Comparison of ENCODE assay signal across 34 cellular contexts in genomic region chr4:6079965-6080364, GRCh38.
"Had no signal": no experiment of that assay in that cellular context is flagged by ENCODE, and none has a peak within 500 bp of the region (broad histone marks: within the 10 kb centered on the region; RNA-seq: fewer than 3 reads in every experiment).

No MANE protein-coding gene starts in this region.

- H3K9me3 ChIP-seq: MG63, Peyer's patch had no signal

- H3K9me3 Mint-ChIP-seq: activated CD4-positive, alpha-beta memory T cell treated with anti-CD3 and anti-CD28 coated beads, Interleukin-2, amount 10 ng/mL, durations not matched to agents 7 days and 5 days; activated naive CD4-positive, alpha-beta T cell treated with anti-CD3 and anti-CD28 coated beads, Interleukin-2, amount 10 ng/mL, durations not matched to agents 7 days and 5 days; activated naive CD8-positive, alpha-beta T cell treated with anti-CD3 and anti-CD28 coated beads, Interleukin-2, amount 50 U/mL, for 24 hours; activated T-cell treated with anti-CD3 and anti-CD28 coated beads, Interleukin-2, amount 50 U/mL, for 24 hours; activated T-helper 2 cell treated with anti-CD3 and anti-CD28 coated beads, Interferon-gamma antibody, Interleukin-2, Interleukin-4, amounts not matched to agents 10 μg/mL and 5 μg/mL and 100 μg/mL, durations not matched to agents 14 hours and 24 hours and 36 hours had no signal

- ATAC-seq: activated naive CD8-positive, alpha-beta T cell treated with anti-CD3 and anti-CD28 coated beads, Interleukin-2, amount 50 U/mL, for 24 hours; PC-3; SK-N-SH treated with all-trans-retinoic acid at 6 μM for 48 hours; T-cell; T-helper 17 cell had no signal

- H3K4me3 ChIP-seq: MG63, Peyer's patch had no signal

- H3K36me3 ChIP-seq: MG63, Peyer's patch had no signal

- H3K27ac ChIP-seq: Peyer's patch, VCaP had no signal

- H3K27ac Mint-ChIP-seq: activated CD4-positive, alpha-beta memory T cell treated with anti-CD3 and anti-CD28 coated beads, Interleukin-2, amount 10 ng/mL, durations not matched to agents 7 days and 5 days; activated naive CD4-positive, alpha-beta T cell treated with anti-CD3 and anti-CD28 coated beads, Interleukin-2, amount 10 ng/mL, durations not matched to agents 7 days and 5 days; activated naive CD8-positive, alpha-beta T cell; activated naive CD8-positive, alpha-beta T cell treated with anti-CD3 and anti-CD28 coated beads, Interleukin-2, amount 50 U/mL, for 24 hours; activated T-cell treated with anti-CD3 and anti-CD28 coated beads, Interleukin-2, amount 50 U/mL, for 24 hours; activated T-helper 2 cell treated with anti-CD3 and anti-CD28 coated beads, Interferon-gamma antibody, Interleukin-2, Interleukin-4, amounts not matched to agents 10 μg/mL and 5 μg/mL and 100 μg/mL, durations not matched to agents 14 hours and 24 hours and 36 hours; brain; T-cell; T-helper 17 cell had no signal

- H3K4me3 Mint-ChIP-seq: activated CD4-positive, alpha-beta memory T cell treated with anti-CD3 and anti-CD28 coated beads, Interleukin-2, amount 10 ng/mL, durations not matched to agents 7 days and 5 days; activated naive CD4-positive, alpha-beta T cell treated with anti-CD3 and anti-CD28 coated beads, Interleukin-2, amount 10 ng/mL, durations not matched to agents 7 days and 5 days; activated naive CD8-positive, alpha-beta T cell; activated naive CD8-positive, alpha-beta T cell treated with anti-CD3 and anti-CD28 coated beads, Interleukin-2, amount 50 U/mL, for 24 hours; activated T-cell treated with anti-CD3 and anti-CD28 coated beads, Interleukin-2, amount 50 U/mL, for 24 hours; brain; T-cell; T-helper 17 cell had no signal

- H3K36me3 Mint-ChIP-seq: activated naive CD8-positive, alpha-beta T cell had no signal

- H3K27me3 Mint-ChIP-seq: activated CD4-positive, alpha-beta memory T cell treated with anti-CD3 and anti-CD28 coated beads, Interleukin-2, amount 10 ng/mL, durations not matched to agents 7 days and 5 days; activated naive CD4-positive, alpha-beta T cell treated with anti-CD3 and anti-CD28 coated beads, Interleukin-2, amount 10 ng/mL, durations not matched to agents 7 days and 5 days; activated naive CD8-positive, alpha-beta T cell; activated naive CD8-positive, alpha-beta T cell treated with anti-CD3 and anti-CD28 coated beads, Interleukin-2, amount 50 U/mL, for 24 hours; T-cell; T-helper 17 cell had no signal

- H3K27me3 ChIP-seq: MG63, Peyer's patch had no signal

- H3K4me1 Mint-ChIP-seq: activated CD4-positive, alpha-beta memory T cell treated with anti-CD3 and anti-CD28 coated beads, Interleukin-2, amount 10 ng/mL, durations not matched to agents 7 days and 5 days; activated naive CD4-positive, alpha-beta T cell treated with anti-CD3 and anti-CD28 coated beads, Interleukin-2, amount 10 ng/mL, durations not matched to agents 7 days and 5 days; activated naive CD8-positive, alpha-beta T cell treated with anti-CD3 and anti-CD28 coated beads, Interleukin-2, amount 50 U/mL, for 24 hours; brain; T-cell had no signal

- DNase-seq: activated CD4-positive, alpha-beta memory T cell treated with anti-CD3 and anti-CD28 coated beads, Interleukin-2, amount 10 ng/mL, durations not matched to agents 7 days and 5 days; activated CD4-positive, alpha-beta T cell treated with anti-CD3 and anti-CD28 coated beads for 1 hour; activated CD4-positive, alpha-beta T cell treated with anti-CD3 and anti-CD28 coated beads for 48 hours; activated CD4-positive, CD25-positive, alpha-beta regulatory T cell; activated naive CD4-positive, alpha-beta T cell treated with anti-CD3 and anti-CD28 coated beads, Interleukin-2, amount 10 ng/mL, durations not matched to agents 7 days and 5 days; activated naive CD8-positive, alpha-beta T cell treated with anti-CD3 and anti-CD28 coated beads, Interleukin-2, amount 50 U/mL, for 24 hours; activated T-cell treated with anti-CD3 and anti-CD28 coated beads, Interleukin-2, amount 50 U/mL, for 24 hours; anterior cingulate cortex; central memory CD4-positive, alpha-beta T cell; Kasumi-1; KG1; MG63; NCI-H1048; NCI-H1105 treated with DMSO at 0.1 percent for 48 hours; NCI-H1436; NCI-H1694; NCI-H1930; NCI-H2081 treated with DMSO at 0.1 percent for 48 hours; NCI-H2171; NCI-H510A; NCI-H526; NCI-H748 treated with DMSO at 0.1 percent for 48 hours; NK-92 treated with Interleukin-12 subunit alpha and Interleukin-12 subunit beta, amount 100 ng/mL, for 24 hours; PC-3; Peyer's patch; RPMI8226; SIG-M5; T-cell; T-helper 17 cell had no signal

- H3K4me1 ChIP-seq: Peyer's patch had no signal
